Comparison of ENCODE assay signal across 8 cellular contexts in genomic region chr20:35171438-35171752, GRCh38. TPM values are rescaled to one million over a fixed set of nuclear protein-coding genes. Genes with fewer than 3 reads are reported as not detected.
DNase-seq lines count a peak whose midpoint lies in the region; ATAC-seq, FAIRE-seq and TF ChIP-seq lines count a peak whose summit lies in the region.

No MANE protein-coding gene starts in this region.

- no peak for DNase-seq in CD8-positive, alpha-beta T cell
- no peak for DNase-seq in PC-3
- DNase-seq in trophoblast cell, result no peak
- DNase-seq in NCI-H226, result no peak
- DNase-seq in glutamatergic neuron, result no peak
- DNase-seq in urothelium cell line (ENCODE audit: low spot score), result no peak
- no peak for DNase-seq in SHP77 treated with DMSO at 0.1 percent for 48 hours (lab: John Stamatoyannopoulos, UW)

- H3K14ac ChIP-seq in trophoblast cell (ENCODE audit: low read length), result no peak overlapping the region

- H3K4me2 ChIP-seq in PC-3 (ENCODE audit: low read length) (peak overlapping the region; percentile 89), trophoblast cell (ENCODE audit: low read length) (peak overlapping the region; percentile 45)

- CTCF ChIA-PET in CD8-positive, alpha-beta T cell (lab: Charles Lee), result no interaction called here
- CTCF ChIA-PET in PC-3 (lab: Charles Lee), result no interaction called here

- no peak for FAIRE-seq in urothelium cell line (lab: Jason Lieb, UNC)

- H3K4me1 Mint-ChIP-seq in CD8-positive, alpha-beta T cell (ENCODE audit: low read depth), result peaks cover 28% of the 10 kb centered on the region
- peaks cover 4% of the 10 kb centered on the region for H3K4me1 Mint-ChIP-seq in glutamatergic neuron (ENCODE audit: low read depth, unreplicated experiment)

- H3K9me3 ChIP-seq in CD8-positive, alpha-beta T cell (ENCODE audit: low read length), result no peaks in the 10 kb centered on the region
- H3K9me3 ChIP-seq in PC-3 (ENCODE audit: low read length), result no peaks in the 10 kb centered on the region
- no peaks in the 10 kb centered on the region for H3K9me3 ChIP-seq in endocrine pancreas (ENCODE audit: control insufficient read depth, low read length)
- peaks cover 2% of the 10 kb centered on the region for H3K9me3 ChIP-seq in trophoblast cell (ENCODE audit: insufficient read depth, low read depth, low read length)

- no peak overlapping the region for H2BK5ac ChIP-seq in trophoblast cell (ENCODE audit: low read depth, low read length, poor library complexity)

- no peaks in the 10 kb centered on the region for H3K79me2 ChIP-seq in PC-3 (ENCODE audit: low read length)
- H3K79me2 ChIP-seq in trophoblast cell (ENCODE audit: control insufficient read depth, insufficient read depth, low read length, poor library complexity), result no peaks in the 10 kb centered on the region

- no peak for TF ChIP-seq CTCF in CD8-positive, alpha-beta T cell (IDR thresholded peaks at IDR 0.05)
- TF ChIP-seq CTCF in PC-3 (conservative IDR thresholded peaks at IDR 0.05; ENCODE audit: low read depth, low read length) (no peak), glutamatergic neuron (IDR thresholded peaks at IDR 0.05; ENCODE audit: partially characterized antibody, unreplicated experiment) (no peak)

- no peaks in the 10 kb centered on the region for H3F3A ChIP-seq in PC-3 (ENCODE audit: low read length, unreplicated experiment)

- ATAC-seq in CD8-positive, alpha-beta T cell, result no peak
- no peak for ATAC-seq in PC-3

- H2AFZ ChIP-seq in PC-3 (ENCODE audit: low read length) (peak overlapping the region; percentile 42; the same call in 1 of the 2 replicates), trophoblast cell (ENCODE audit: insufficient read depth, low read length, poor library complexity) (no peak overlapping the region)

- peaks cover 10% of the 10 kb centered on the region for H3K36me3 Mint-ChIP-seq in CD8-positive, alpha-beta T cell
- H3K36me3 Mint-ChIP-seq in glutamatergic neuron (ENCODE audit: unreplicated experiment), result no peaks in the 10 kb centered on the region

- H2BK120ac ChIP-seq in trophoblast cell (ENCODE audit: insufficient read depth, low read length, poor library complexity), result no peak overlapping the region

- no peaks in the 10 kb centered on the region for H4K20me1 ChIP-seq in PC-3 (ENCODE audit: low read length)

- peaks cover 16% of the 10 kb centered on the region for H3K4me1 ChIP-seq in CD8-positive, alpha-beta T cell (ENCODE audit: insufficient read depth, low read length)
- peaks cover 19% of the 10 kb centered on the region for H3K4me1 ChIP-seq in PC-3 (ENCODE audit: insufficient read depth, low read length)
- H3K4me1 ChIP-seq in endocrine pancreas (ENCODE audit: control insufficient read depth, insufficient read depth, low read length), result no peaks in the 10 kb centered on the region
- peaks cover 4% of the 10 kb centered on the region in 2 experiments for H3K4me1 ChIP-seq in trophoblast cell (ENCODE audit: control insufficient read depth in 1 of 2, insufficient read depth in 2 of 2, low read length in 2 of 2)

- no peak overlapping the region for H3K18ac ChIP-seq in trophoblast cell (ENCODE audit: low read length)

- H3K4me3 Mint-ChIP-seq in CD8-positive, alpha-beta T cell, result peak overlapping the region; percentile 87
- no peak overlapping the region for H3K4me3 Mint-ChIP-seq in glutamatergic neuron (ENCODE audit: unreplicated experiment)

- H3K27ac ChIP-seq in CD8-positive, alpha-beta T cell (ENCODE audit: low read depth, low read length), result peak overlapping the region; percentile 12
- H3K27ac ChIP-seq in PC-3 (ENCODE audit: low read length) (no peak overlapping the region), trophoblast cell (ENCODE audit: low read depth, low read length) (no peak overlapping the region)

- H4K12ac ChIP-seq in trophoblast cell (ENCODE audit: low read depth, low read length), result no peak overlapping the region

- H3K9me2 ChIP-seq in PC-3 (replicated peaks; ENCODE audit: low read length), result no peaks in the 10 kb centered on the region

- peak overlapping the region; percentile 40 for H3K4me3 ChIP-seq in CD8-positive, alpha-beta T cell (ENCODE audit: low read depth, low read length)
- H3K4me3 ChIP-seq in PC-3 (ENCODE audit: low read length), result peak overlapping the region; percentile 72; the same call in 1 of the 2 replicates
- peak overlapping the region; percentile 43 for H3K4me3 ChIP-seq in endocrine pancreas (ENCODE audit: control insufficient read depth, insufficient read depth, low read length)
- no peak overlapping the region for H3K4me3 ChIP-seq in trophoblast cell (ENCODE audit: low read depth, low read length)

- H3K9ac ChIP-seq in PC-3 (ENCODE audit: low read length) (no peak overlapping the region), endocrine pancreas (ENCODE audit: control insufficient read depth, insufficient read depth, low read length) (no peak overlapping the region), trophoblast cell (ENCODE audit: low read length) (no peak overlapping the region)

- H4K91ac ChIP-seq in trophoblast cell (ENCODE audit: low read depth, low read length), result no peak overlapping the region

- no peaks in the 10 kb centered on the region for H3K9me3 Mint-ChIP-seq in CD8-positive, alpha-beta T cell
- H3K9me3 Mint-ChIP-seq in glutamatergic neuron (ENCODE audit: unreplicated experiment), result no peaks in the 10 kb centered on the region

- H4K8ac ChIP-seq in trophoblast cell (ENCODE audit: low read depth, low read length), result no peak overlapping the region

- no peak overlapping the region for H3K23ac ChIP-seq in trophoblast cell (ENCODE audit: low read length)

- no peak overlapping the region for H2BK12ac ChIP-seq in trophoblast cell (ENCODE audit: low read length)

- no peak overlapping the region for H2AK5ac ChIP-seq in trophoblast cell (ENCODE audit: low read length)

- POLR2A ChIA-PET in CD8-positive, alpha-beta T cell (lab: Charles Lee), result interaction anchor here (1.2 kb wide), 1 partner anchor 10 kb away, joined by 11 read pairs; no protein-coding TSS in a partner anchor
- POLR2A ChIA-PET in PC-3 (lab: Charles Lee; ENCODE audit: unreplicated experiment), result no interaction called here

- H3K79me1 ChIP-seq in trophoblast cell (ENCODE audit: low read length), result no peaks in the 10 kb centered on the region

- no peaks in the 10 kb centered on the region for H3K36me3 ChIP-seq in CD8-positive, alpha-beta T cell (ENCODE audit: insufficient read depth, low read length)
- no peaks in the 10 kb centered on the region for H3K36me3 ChIP-seq in PC-3 (ENCODE audit: low read depth, low read length)
- no peaks in the 10 kb centered on the region for H3K36me3 ChIP-seq in endocrine pancreas (ENCODE audit: control insufficient read depth, insufficient read depth, low read length)
- peaks cover 0 to 2% of the 10 kb centered on the region in 2 experiments for H3K36me3 ChIP-seq in trophoblast cell (ENCODE audit: control insufficient read depth in 1 of 2, insufficient read depth in 2 of 2, low read length in 2 of 2)

- no TSS peak for BruUV-seq in PC-3 (replicated peaks; lab: Mats Ljungman, UMichigan)

- H3K4ac ChIP-seq in trophoblast cell (ENCODE audit: low read depth, low read length), result no peak overlapping the region

- intact Hi-C loops in CD8-positive, alpha-beta T cell (cut with DNase I, micrococcal nuclease), result no loop called here
- intact Hi-C loops in PC-3 (cut with micrococcal nuclease), result loop anchor here (1.0 kb wide), 1 partner anchor 24 kb away; the partner anchor contains the start of gene EDEM2

- H3K27ac Mint-ChIP-seq in CD8-positive, alpha-beta T cell, result peak overlapping the region; percentile 91
- no peak overlapping the region for H3K27ac Mint-ChIP-seq in glutamatergic neuron (ENCODE audit: unreplicated experiment)

- no peaks in the 10 kb centered on the region for H3K27me3 Mint-ChIP-seq in CD8-positive, alpha-beta T cell (ENCODE audit: low read depth)
- H3K27me3 Mint-ChIP-seq in glutamatergic neuron (ENCODE audit: unreplicated experiment), result peaks cover 4% of the 10 kb centered on the region

- no CpG with 5 or more reads among the region's 1 CpG for WGBS in trophoblast cell (ENCODE audit: extremely low coverage, insufficient coverage, insufficient read length)

- H3K27me3 ChIP-seq in CD8-positive, alpha-beta T cell (ENCODE audit: insufficient read depth, low read length), result no peaks in the 10 kb centered on the region
- H3K27me3 ChIP-seq in PC-3 (ENCODE audit: low read length) (no peaks in the 10 kb centered on the region), endocrine pancreas (ENCODE audit: control insufficient read depth, insufficient read depth, low read length) (no peaks in the 10 kb centered on the region), trophoblast cell (ENCODE audit: insufficient read depth, low read length) (no peaks in the 10 kb centered on the region)

RNA-seq across cellular contexts. Expression of gene PROCR, which starts 0.5 kb away (rescaled TPM):
- total RNA-seq in CD8-positive, alpha-beta T cell, result 1 to 10 TPM; 1.7 to 2.0 TPM
- total RNA-seq in PC-3 (2014; rRNA removed) (45.4 and 55.7 TPM in 2 replicates), glutamatergic neuron (ENCODE audit: unreplicated experiment) (0.32 TPM)
- polyA plus RNA-seq in trophoblast cell (2013), result 17.1 and 18.6 TPM in 2 replicates

RNA-seq across cellular contexts. Expression of gene EDEM2, which starts 24.3 kb away (rescaled TPM):
- total RNA-seq in CD8-positive, alpha-beta T cell, result 10 to 100 TPM; 13.8 TPM
- total RNA-seq in PC-3 (2014; rRNA removed), result 22.2 and 28.5 TPM in 2 replicates
- 34.7 and 35.9 TPM in 2 replicates for polyA plus RNA-seq in trophoblast cell (2013)
- 10.8 TPM for total RNA-seq in glutamatergic neuron (ENCODE audit: unreplicated experiment)

RNA-seq across cellular contexts. Expression of gene MMP24, which starts 55.1 kb away (rescaled TPM):
- total RNA-seq in CD8-positive, alpha-beta T cell, result under 1 TPM; 0.08 to 0.11 TPM
- total RNA-seq in PC-3 (2014; rRNA removed) (0.52 and 0.91 TPM in 2 replicates), glutamatergic neuron (ENCODE audit: unreplicated experiment) (19.0 TPM)
- 1.1 and 1.2 TPM in 2 replicates for polyA plus RNA-seq in trophoblast cell (2013)

Comparison
In these comparisons a context has a peak if more than half of its experiments do, and no peak if none do; other contexts are left out.
1. RNA of gene PROCR, which starts 0.5 kb away (total RNA-seq): 45.4 to 55.7 TPM in PC-3; 1.7 to 2.0 TPM in CD8-positive, alpha-beta T cell and 0.32 TPM in glutamatergic neuron (single experiment); every median in the first group is over 10 times any median in the second.
2. RNA of gene MMP24, which starts 55.1 kb away (total RNA-seq): 19.0 TPM in glutamatergic neuron (single experiment); 0.52 to 0.91 TPM in PC-3 and 0.08 to 0.11 TPM in CD8-positive, alpha-beta T cell; every median in the first group is over 10 times any median in the second.